18 cellular contexts compared by ENCODE assay signal in genomic region chr10:44636625-44637024, GRCh38.
"Had no signal": no experiment of that assay in that cellular context is flagged by ENCODE, and none has a peak within 500 bp of the region (broad histone marks: within the 10 kb centered on the region; RNA-seq: fewer than 3 reads in every experiment).

No MANE protein-coding gene starts in this region.

- DNase-seq: colonic mucosa; dermis blood vessel endothelial cell; erythroblast; foreskin keratinocyte; immature natural killer cell; left ventricle myocardium superior; mesenchymal stem cell; midbrain; naive B cell; occipital lobe; psoas muscle; retina; sigmoid colon; stimulated activated CD4-positive, alpha-beta T cell treated with anti-CD3 and anti-CD28 coated beads, Interleukin-12 subunit alpha, Interleukin-12 subunit beta, amount 100 ng/mL, for 4 hours; stimulated activated naive CD4-positive, alpha-beta T cell treated with Interleukin-2 at 50 U/mL for 16 hours; trophoblast cell had no signal

- ATAC-seq: foreskin keratinocyte, left ventricle myocardium superior, psoas muscle had no signal

- H3K4me3 ChIP-seq: colonic mucosa, lung, psoas muscle, sigmoid colon, skin epidermis had no signal
